In genomic region chr2:46988733-46989481, GRCh38 we compare ENCODE assay signal across 1 cellular context.
TF ChIP-seq lines count a peak whose summit lies in the region.

No MANE protein-coding gene starts in this region.

TF ChIP-seq in K562, 482 proteins besides CTCF, POLR2A, EP300 and RAD21 (continued from another document):
- no peak for TF ChIP-seq RAD51 (IDR thresholded peaks at IDR 0.05; ENCODE audit: borderline replicate concordance, low read depth)
- TF ChIP-seq E2F8 (IDR thresholded peaks at IDR 0.05; ENCODE audit: low read depth, partially characterized antibody) = no peak
